9 cellular contexts compared by ENCODE assay signal in the genomic region with DNA sequence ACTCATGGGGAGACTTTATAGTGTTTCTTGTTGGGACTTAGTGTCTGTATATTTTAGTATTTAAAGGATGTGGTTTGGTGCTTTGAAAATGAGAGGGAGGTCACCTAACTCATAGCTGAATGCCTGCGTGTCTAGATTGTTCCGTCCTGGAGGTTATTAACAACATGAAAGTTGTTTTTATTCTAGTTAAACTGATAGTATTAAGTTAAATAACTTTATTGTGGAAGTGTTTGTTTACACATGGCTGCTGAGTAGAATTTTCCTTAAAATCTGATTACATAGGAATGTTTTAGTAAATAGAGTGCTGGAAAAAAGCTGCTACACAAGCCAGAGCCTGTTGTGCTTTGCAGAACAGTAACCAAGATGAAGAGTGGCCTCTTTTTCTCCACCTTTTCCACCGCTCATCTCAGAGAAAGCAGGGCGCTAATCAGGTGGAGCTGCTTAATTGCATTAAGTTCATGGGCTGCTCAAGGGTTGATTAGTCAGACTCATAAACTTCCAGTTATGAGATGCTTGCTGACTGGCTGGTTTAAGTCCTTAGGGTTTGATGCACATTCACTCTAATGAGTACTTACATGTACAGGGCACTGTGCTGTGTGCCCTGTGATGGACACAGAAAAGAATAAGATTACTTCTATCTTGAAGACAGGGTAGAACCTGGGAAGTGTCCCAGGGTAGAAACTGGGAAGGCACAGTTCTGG.
DNase-seq lines count a peak whose midpoint lies in the region; ATAC-seq, FAIRE-seq and TF ChIP-seq lines count a peak whose summit lies in the region.
"Had no signal": no experiment of that assay in that cellular context is flagged by ENCODE, and none has a peak within 500 bp of the region (broad histone marks: within the 10 kb centered on the region; RNA-seq: fewer than 3 reads in every experiment).

No MANE protein-coding gene starts in this region.

- intact Hi-C loops in prostate gland (cut with DNase I): no loop called here

- TF ChIP-seq CTCF in astrocyte of the spinal cord (IDR thresholded peaks at IDR 0.05; ENCODE audit: low read depth, low read length) (no peak), prostate gland (IDR thresholded peaks at IDR 0.05) (no peak)

- FAIRE-seq in GM19239 (lab: Jason Lieb, UNC): peak; percentile 89
- FAIRE-seq in urothelium cell line (lab: Jason Lieb, UNC): no peak

- no peaks in the 10 kb centered on the region for H3K27me3 ChIP-seq in prostate gland (replicated peaks; ENCODE audit: insufficient read depth)

- H3K4me1 ChIP-seq in prostate gland (replicated peaks): peaks cover 16% of the 10 kb centered on the region

- DNase-seq in GM19239 (ENCODE audit: insufficient read length, low spot score) (no peak), astrocyte of the spinal cord (ENCODE audit: low read depth, low spot score) (peak; percentile 61), prostate gland (ENCODE audit: low spot score) (no peak), urothelium cell line (ENCODE audit: low spot score) (no peak), T1000 (lab: John Stamatoyannopoulos, UW) (no peak), DMS 273 (lab: John Stamatoyannopoulos, UW; ENCODE audit: unreplicated experiment) (no peak)
- DNase-seq in stimulated activated CD4-positive, alpha-beta T cell treated with anti-CD3 and anti-CD28 coated beads, Interleukin-4, amount 100 ng/mL, for 1 hour: no peak
- DNase-seq: activated CD4-positive, CD25-positive, alpha-beta regulatory T cell had no signal

- no peaks in the 10 kb centered on the region for H3K9me3 ChIP-seq in prostate gland

- no peaks in the 10 kb centered on the region for H3K36me3 ChIP-seq in prostate gland

- in situ Hi-C loops in astrocyte of the spinal cord (cut with HindIII; ENCODE audit: low sequenced_read_pairs): no loop called here

- peak overlapping the region; percentile 12 to 67 for H3K27ac ChIP-seq in prostate gland

- 38% methylated on average over 4 of the region's 4 CpGs for WGBS in prostate gland

- ATAC-seq in HG03135 (IDR thresholded peaks at IDR 0.05; ENCODE audit: unreplicated experiment): peak; percentile 57

- TF ChIP-seq POLR2A in prostate gland (IDR thresholded peaks at IDR 0.05): no peak

- no peak overlapping the region for H3K4me3 ChIP-seq in astrocyte of the spinal cord (ENCODE audit: low read depth, low read length)
- H3K4me3 ChIP-seq in prostate gland: no peak overlapping the region
